Comparison of ENCODE assay signal across 7 cellular contexts in genomic region chr13:23967792-23968191, GRCh38.
DNase-seq lines count a peak whose midpoint lies in the region; ATAC-seq and TF ChIP-seq lines count a peak whose summit lies in the region.
"Not testable (repeated sequence)": the region's sequence is repeated elsewhere in the genome, so short reads cannot be mapped to it uniquely, and the experiment has no call there.

No MANE protein-coding gene starts in this region.

- H3K4me3 ChIP-seq in CD8-positive, alpha-beta memory T cell (ENCODE audit: low read length); right atrium auricular region: not testable (repeated sequence)

- H3K27ac ChIP-seq in CD8-positive, alpha-beta memory T cell (ENCODE audit: low read depth, low read length); right atrium auricular region: not testable (repeated sequence)

- not testable (repeated sequence) for H3K27me3 Mint-ChIP-seq in CD8-positive, alpha-beta memory T cell; T-helper 2 cell treated with Interferon-gamma antibody and Interleukin-4, amounts not matched to agents 5 μg/mL and 100 μg/mL, for 36 hours (ENCODE audit: low read depth); activated CD4-positive, alpha-beta memory T cell treated with anti-CD3 and anti-CD28 coated beads, Interleukin-2, amount 10 ng/mL, durations not matched to agents 7 days and 5 days; activated T-cell treated with anti-CD3 and anti-CD28 coated beads, Interleukin-2, amount 50 U/mL, for 4 hours (ENCODE audit: low read depth); activated naive CD4-positive, alpha-beta T cell treated with anti-CD3 and anti-CD28 coated beads, Interleukin-2, amount 10 ng/mL, durations not matched to agents 7 days and 5 days; natural killer cell treated with Interleukin-12 subunit alpha and Interleukin-12 subunit beta and Interleukin-15 and Interleukin-18, amount 100 ng/mL, for 72 hours

- peaks cover 24 to 37% (median 35%) of the 10 kb centered on the region in 3 donors for H3K4me1 Mint-ChIP-seq in CD8-positive, alpha-beta memory T cell
- peaks cover 31% of the 10 kb centered on the region for H3K4me1 Mint-ChIP-seq in T-helper 2 cell treated with Interferon-gamma antibody and Interleukin-4, amounts not matched to agents 5 μg/mL and 100 μg/mL, for 36 hours (ENCODE audit: low read depth)
- H3K4me1 Mint-ChIP-seq in activated CD4-positive, alpha-beta memory T cell treated with anti-CD3 and anti-CD28 coated beads, Interleukin-2, amount 10 ng/mL, durations not matched to agents 7 days and 5 days = peaks cover 41% of the 10 kb centered on the region
- H3K4me1 Mint-ChIP-seq in activated T-cell treated with anti-CD3 and anti-CD28 coated beads, Interleukin-2, amount 50 U/mL, for 4 hours (ENCODE audit: low read depth) = peaks cover 25% of the 10 kb centered on the region
- peaks cover 52% of the 10 kb centered on the region for H3K4me1 Mint-ChIP-seq in activated naive CD4-positive, alpha-beta T cell treated with anti-CD3 and anti-CD28 coated beads, Interleukin-2, amount 10 ng/mL, durations not matched to agents 7 days and 5 days
- H3K4me1 Mint-ChIP-seq in natural killer cell treated with Interleukin-12 subunit alpha and Interleukin-12 subunit beta and Interleukin-15 and Interleukin-18, amount 100 ng/mL, for 72 hours (ENCODE audit: low read depth in 2 of 2) = peaks cover 27 to 43% of the 10 kb centered on the region in 2 donors

- DNase-seq in CD8-positive, alpha-beta memory T cell; T-helper 2 cell treated with Interferon-gamma antibody and Interleukin-4, amounts not matched to agents 5 μg/mL and 100 μg/mL, for 36 hours (ENCODE audit: low spot score); activated CD4-positive, alpha-beta memory T cell treated with anti-CD3 and anti-CD28 coated beads, Interleukin-2, amount 10 ng/mL, durations not matched to agents 7 days and 5 days; activated T-cell treated with anti-CD3 and anti-CD28 coated beads, Interleukin-2, amount 50 U/mL, for 4 hours; activated naive CD4-positive, alpha-beta T cell treated with anti-CD3 and anti-CD28 coated beads, Interleukin-2, amount 10 ng/mL, durations not matched to agents 7 days and 5 days; natural killer cell treated with Interleukin-12 subunit alpha and Interleukin-12 subunit beta and Interleukin-15 and Interleukin-18, amount 100 ng/mL, for 72 hours (ENCODE audit: low spot score): not testable (repeated sequence)
- DNase-seq in right atrium auricular region (ENCODE audit: low spot score) = peak; percentile 21

- H3K9me3 Mint-ChIP-seq in CD8-positive, alpha-beta memory T cell; T-helper 2 cell treated with Interferon-gamma antibody and Interleukin-4, amounts not matched to agents 5 μg/mL and 100 μg/mL, for 36 hours; activated CD4-positive, alpha-beta memory T cell treated with anti-CD3 and anti-CD28 coated beads, Interleukin-2, amount 10 ng/mL, durations not matched to agents 7 days and 5 days; activated T-cell treated with anti-CD3 and anti-CD28 coated beads, Interleukin-2, amount 50 U/mL, for 4 hours; activated naive CD4-positive, alpha-beta T cell treated with anti-CD3 and anti-CD28 coated beads, Interleukin-2, amount 10 ng/mL, durations not matched to agents 7 days and 5 days; natural killer cell treated with Interleukin-12 subunit alpha and Interleukin-12 subunit beta and Interleukin-15 and Interleukin-18, amount 100 ng/mL, for 72 hours: not testable (repeated sequence)

- H3K4me3 Mint-ChIP-seq in CD8-positive, alpha-beta memory T cell = peak overlapping the region in 4 of 7 donors; percentile 43 to 65 (median 56)
- peak overlapping the region; percentile 59 for H3K4me3 Mint-ChIP-seq in T-helper 2 cell treated with Interferon-gamma antibody and Interleukin-4, amounts not matched to agents 5 μg/mL and 100 μg/mL, for 36 hours
- peak overlapping the region; percentile 55 for H3K4me3 Mint-ChIP-seq in activated CD4-positive, alpha-beta memory T cell treated with anti-CD3 and anti-CD28 coated beads, Interleukin-2, amount 10 ng/mL, durations not matched to agents 7 days and 5 days
- peak overlapping the region; percentile 54 for H3K4me3 Mint-ChIP-seq in activated T-cell treated with anti-CD3 and anti-CD28 coated beads, Interleukin-2, amount 50 U/mL, for 4 hours
- H3K4me3 Mint-ChIP-seq in activated naive CD4-positive, alpha-beta T cell treated with anti-CD3 and anti-CD28 coated beads, Interleukin-2, amount 10 ng/mL, durations not matched to agents 7 days and 5 days = peak overlapping the region; percentile 62
- peak overlapping the region; percentile 65 for H3K4me3 Mint-ChIP-seq in natural killer cell treated with Interleukin-12 subunit alpha and Interleukin-12 subunit beta and Interleukin-15 and Interleukin-18, amount 100 ng/mL, for 72 hours

- POLR2A ChIA-PET in CD8-positive, alpha-beta memory T cell (lab: Charles Lee) = not testable (repeated sequence)
- POLR2A ChIA-PET in activated CD4-positive, alpha-beta memory T cell treated with anti-CD3 and anti-CD28 coated beads, Interleukin-2, amount 10 ng/mL, durations not matched to agents 7 days and 5 days (lab: Charles Lee) = interaction anchor here (2.4 kb wide), 1 partner anchor 10 kb away, joined by 9 read pairs; no protein-coding TSS in a partner anchor

- H3K9me3 ChIP-seq in CD8-positive, alpha-beta memory T cell (ENCODE audit: low read length); right atrium auricular region: not testable (repeated sequence)

- H3K36me3 ChIP-seq in CD8-positive, alpha-beta memory T cell (ENCODE audit: insufficient read depth, low read length); right atrium auricular region: not testable (repeated sequence)

- not testable (repeated sequence) for H3K27me3 ChIP-seq in CD8-positive, alpha-beta memory T cell (ENCODE audit: insufficient read depth, low read length, poor library complexity, severe bottlenecking); right atrium auricular region

- H3K27ac Mint-ChIP-seq in CD8-positive, alpha-beta memory T cell = peak overlapping the region; percentile 19 to 99 (median 86)
- peak overlapping the region; percentile 86 for H3K27ac Mint-ChIP-seq in T-helper 2 cell treated with Interferon-gamma antibody and Interleukin-4, amounts not matched to agents 5 μg/mL and 100 μg/mL, for 36 hours
- H3K27ac Mint-ChIP-seq in activated CD4-positive, alpha-beta memory T cell treated with anti-CD3 and anti-CD28 coated beads, Interleukin-2, amount 10 ng/mL, durations not matched to agents 7 days and 5 days = peak overlapping the region; percentile 74
- peak overlapping the region; percentile 91 for H3K27ac Mint-ChIP-seq in activated naive CD4-positive, alpha-beta T cell treated with anti-CD3 and anti-CD28 coated beads, Interleukin-2, amount 10 ng/mL, durations not matched to agents 7 days and 5 days
- H3K27ac Mint-ChIP-seq in natural killer cell treated with Interleukin-12 subunit alpha and Interleukin-12 subunit beta and Interleukin-15 and Interleukin-18, amount 100 ng/mL, for 72 hours = peak overlapping the region; percentile 89 to 92

- H3K36me3 Mint-ChIP-seq in CD8-positive, alpha-beta memory T cell; T-helper 2 cell treated with Interferon-gamma antibody and Interleukin-4, amounts not matched to agents 5 μg/mL and 100 μg/mL, for 36 hours (ENCODE audit: low read depth); activated CD4-positive, alpha-beta memory T cell treated with anti-CD3 and anti-CD28 coated beads, Interleukin-2, amount 10 ng/mL, durations not matched to agents 7 days and 5 days (ENCODE audit: low read depth); activated T-cell treated with anti-CD3 and anti-CD28 coated beads, Interleukin-2, amount 50 U/mL, for 4 hours (ENCODE audit: insufficient read depth); activated naive CD4-positive, alpha-beta T cell treated with anti-CD3 and anti-CD28 coated beads, Interleukin-2, amount 10 ng/mL, durations not matched to agents 7 days and 5 days; natural killer cell treated with Interleukin-12 subunit alpha and Interleukin-12 subunit beta and Interleukin-15 and Interleukin-18, amount 100 ng/mL, for 72 hours: not testable (repeated sequence)

- not testable (repeated sequence) for TF ChIP-seq CTCF in right atrium auricular region (IDR thresholded peaks at IDR 0.05)

- ATAC-seq in activated T-cell treated with anti-CD3 and anti-CD28 coated beads, Interleukin-2, amount 50 U/mL, for 4 hours; natural killer cell treated with Interleukin-12 subunit alpha and Interleukin-12 subunit beta and Interleukin-15 and Interleukin-18, amount 100 ng/mL, for 72 hours: not testable (repeated sequence)

- H3K4me1 ChIP-seq in CD8-positive, alpha-beta memory T cell (ENCODE audit: insufficient read depth, low read length) = not testable (repeated sequence)
- peaks cover 0 to 16% of the 10 kb centered on the region in 2 donors for H3K4me1 ChIP-seq in right atrium auricular region

- CTCF ChIA-PET in CD8-positive, alpha-beta memory T cell (lab: Charles Lee) = not testable (repeated sequence)
- CTCF ChIA-PET in activated CD4-positive, alpha-beta memory T cell treated with anti-CD3 and anti-CD28 coated beads, Interleukin-2, amount 10 ng/mL, durations not matched to agents 7 days and 5 days (lab: Charles Lee) = interaction anchor here (0.7 to 1.2 kb wide), 2 partner anchors 8 to 13 kb away, joined by 3 read pairs; no protein-coding TSS in a partner anchor
- CTCF ChIA-PET in activated naive CD4-positive, alpha-beta T cell treated with anti-CD3 and anti-CD28 coated beads, Interleukin-2, amount 10 ng/mL, durations not matched to agents 7 days and 5 days (lab: Charles Lee) = interaction anchor here (0.7 to 1.0 kb wide), 2 partner anchors 46 to 53 kb away, joined by 3 to 5 read pairs; no protein-coding TSS in a partner anchor
